In genomic region chr20:28562510-28562898, GRCh38 we compare ENCODE assay signal across 16 cellular contexts.
DNase-seq lines count a peak whose midpoint lies in the region; ATAC-seq and TF ChIP-seq lines count a peak whose summit lies in the region.
"Had no signal": no experiment of that assay in that cellular context is flagged by ENCODE, and none has a peak within 500 bp of the region (broad histone marks: within the 10 kb centered on the region; RNA-seq: fewer than 3 reads in every experiment).

No MANE protein-coding gene starts in this region.

- no peaks in the 10 kb centered on the region for H3K27me3 ChIP-seq in adrenal gland

- intact Hi-C loops in adrenal gland (cut with DNase I): no loop called here

- no peak overlapping the region for H3K4me3 ChIP-seq in adrenal gland

- DNase-seq in Daoy (ENCODE audit: low read depth) (peak; percentile 84), NCI-H460 (ENCODE audit: extremely low read depth, low read depth) (peak; percentile 84), fibroblast of gingiva (ENCODE audit: low read depth) (peak; percentile 38), renal cortical epithelial cell (ENCODE audit: low read depth) (peak; percentile 40), adrenal gland (no peak), HT-29 (ENCODE audit: low spot score) (no peak)
- no peak for DNase-seq in stimulated activated CD4-positive, alpha-beta T cell treated with anti-CD3 and anti-CD28 coated beads, Interleukin-4, amount 100 ng/mL, for 4 hours
- DNase-seq: activated CD8-positive, alpha-beta T cell treated with anti-CD3 and anti-CD28 coated beads for 36 hours; CD4-positive, CD25-positive, alpha-beta regulatory T cell; foreskin melanocyte; GF-D8; H9; NCI-H2029 treated with DMSO at 0.1 percent for 48 hours; NCI-H774; SHP77 treated with DMSO at 0.1 percent for 48 hours had no signal

- no peaks in the 10 kb centered on the region for H3K4me1 ChIP-seq in adrenal gland (replicated peaks in 1 of 2)

- no peak for TF ChIP-seq POLR2A in adrenal gland (IDR thresholded peaks at IDR 0.05)

- no peaks in the 10 kb centered on the region for H3K9me3 ChIP-seq in adrenal gland (replicated peaks in 1 of 3)

- no peaks in the 10 kb centered on the region for H3K36me3 ChIP-seq in adrenal gland (replicated peaks in 1 of 2)

- no peak for ATAC-seq in GM21367 (IDR thresholded peaks at IDR 0.05; ENCODE audit: unreplicated experiment)
- ATAC-seq: activated CD8-positive, alpha-beta T cell treated with anti-CD3 and anti-CD28 coated beads for 36 hours had no signal

- H3K27ac ChIP-seq in adrenal gland: no peak overlapping the region

- TF ChIP-seq CTCF in adrenal gland (IDR thresholded peaks at IDR 0.05): no peak

- WGBS in adrenal gland, 4 donors: 51 to 61% (median 59%) methylated on average over 6 of the region's 6 CpGs

Comparison
In these comparisons a context has a peak if more than half of its experiments do, and no peak if none do; other contexts are left out.
1. DNase-seq: peak in Daoy (single experiment), NCI-H460 (single experiment), fibroblast of gingiva (single experiment) and renal cortical epithelial cell (single experiment); none in stimulated activated CD4-positive, alpha-beta T cell treated with anti-CD3 and anti-CD28 coated beads, Interleukin-4, amount 100 ng/mL, for 4 hours (0 of 2), adrenal gland (0 of 7) and HT-29 (single experiment).